ENCODE assay signal across 9 cellular contexts in the genomic region with DNA sequence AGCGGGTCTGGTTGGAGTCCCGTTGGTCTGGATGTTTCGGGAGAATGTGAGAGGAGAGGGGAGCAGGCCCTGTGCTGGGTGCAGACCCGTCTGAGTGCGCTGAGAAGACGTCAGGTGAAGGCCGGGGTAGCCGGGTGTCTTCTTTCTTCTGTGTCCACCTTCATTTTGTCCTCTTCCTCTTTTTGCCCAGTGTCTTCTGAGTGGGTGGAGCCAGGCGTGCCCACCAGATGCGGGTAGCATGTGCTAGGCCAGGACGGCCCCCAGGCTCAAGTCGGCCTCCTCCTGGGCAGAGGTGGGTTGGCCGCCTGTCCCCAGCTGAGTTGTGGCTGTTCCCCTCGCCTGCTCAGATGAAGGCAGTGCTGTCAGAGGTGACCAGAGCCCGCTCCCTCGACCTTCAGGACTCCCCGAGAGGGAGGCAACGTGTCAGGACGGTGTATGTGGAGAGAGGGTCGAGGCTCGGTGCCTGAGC. TPM values are rescaled to one million over a fixed set of nuclear protein-coding genes. Genes with fewer than 3 reads are reported as not detected.
DNase-seq lines count a peak whose midpoint lies in the region; ATAC-seq and TF ChIP-seq lines count a peak whose summit lies in the region.
"Had no signal": no experiment of that assay in that cellular context is flagged by ENCODE, and none has a peak within 500 bp of the region (broad histone marks: within the 10 kb centered on the region; RNA-seq: fewer than 3 reads in every experiment).

No MANE protein-coding gene starts in this region.

- peak overlapping the region; percentile 77 for H3K4me3 Mint-ChIP-seq in activated naive CD4-positive, alpha-beta T cell treated with anti-CD3 and anti-CD28 coated beads, Interleukin-2, amount 50 U/mL, for 24 hours
- H3K4me3 Mint-ChIP-seq in activated naive CD8-positive, alpha-beta T cell treated with anti-CD3 and anti-CD28 coated beads, Interleukin-2, amount 10 ng/mL, durations not matched to agents 7 days and 5 days = peak overlapping the region; percentile 27

- peaks cover 0 to 5% of the 10 kb centered on the region in 2 donors for H3K27me3 ChIP-seq in mucosa of rectum (ENCODE audit: control insufficient read depth in 2 of 2, insufficient read depth in 2 of 2, low read length in 2 of 2)
- H3K27me3 ChIP-seq in tibial nerve = no peaks in the 10 kb centered on the region

- WGBS in tibial nerve, 2 donors = 64 to 66% methylated on average over 21 of the region's 21 CpGs

- peaks cover 3% of the 10 kb centered on the region for H3K27me3 Mint-ChIP-seq in activated naive CD4-positive, alpha-beta T cell treated with anti-CD3 and anti-CD28 coated beads, Interleukin-2, amount 50 U/mL, for 24 hours
- H3K27me3 Mint-ChIP-seq in activated naive CD8-positive, alpha-beta T cell treated with anti-CD3 and anti-CD28 coated beads, Interleukin-2, amount 10 ng/mL, durations not matched to agents 7 days and 5 days = peaks cover 19% of the 10 kb centered on the region

- peak overlapping the region; percentile 41 for H3K27ac Mint-ChIP-seq in activated naive CD4-positive, alpha-beta T cell treated with anti-CD3 and anti-CD28 coated beads, Interleukin-2, amount 50 U/mL, for 24 hours
- peak overlapping the region; percentile 36 for H3K27ac Mint-ChIP-seq in activated naive CD8-positive, alpha-beta T cell treated with anti-CD3 and anti-CD28 coated beads, Interleukin-2, amount 10 ng/mL, durations not matched to agents 7 days and 5 days

- H3K36me3 Mint-ChIP-seq in activated naive CD4-positive, alpha-beta T cell treated with anti-CD3 and anti-CD28 coated beads, Interleukin-2, amount 50 U/mL, for 24 hours = no peaks in the 10 kb centered on the region
- no peaks in the 10 kb centered on the region for H3K36me3 Mint-ChIP-seq in activated naive CD8-positive, alpha-beta T cell treated with anti-CD3 and anti-CD28 coated beads, Interleukin-2, amount 10 ng/mL, durations not matched to agents 7 days and 5 days

- peaks cover 23% of the 10 kb centered on the region for H3K4me1 Mint-ChIP-seq in activated naive CD4-positive, alpha-beta T cell treated with anti-CD3 and anti-CD28 coated beads, Interleukin-2, amount 50 U/mL, for 24 hours
- H3K4me1 Mint-ChIP-seq in activated naive CD8-positive, alpha-beta T cell treated with anti-CD3 and anti-CD28 coated beads, Interleukin-2, amount 10 ng/mL, durations not matched to agents 7 days and 5 days = peaks cover 20% of the 10 kb centered on the region

- no peak for DNase-seq in activated naive CD4-positive, alpha-beta T cell (lab: John Stamatoyannopoulos, UW)
- DNase-seq in activated naive CD8-positive, alpha-beta T cell treated with anti-CD3 and anti-CD28 coated beads, Interleukin-2, amount 10 ng/mL, durations not matched to agents 7 days and 5 days = no peak
- no peak for DNase-seq in tibial nerve (ENCODE audit: low spot score in 2 of 2)
- no peak for DNase-seq in HPDE6-E6E7 (ENCODE audit: extremely low spot score)
- no peak for DNase-seq in NCI-H2196 treated with DMSO at 0.1 percent for 48 hours (lab: John Stamatoyannopoulos, UW; ENCODE audit: unreplicated experiment)
- DNase-seq: COR-L47 had no signal

- TF ChIP-seq CTCF in tibial nerve (IDR thresholded peaks at IDR 0.05) = no peak

- peaks cover 17 to 23% of the 10 kb centered on the region in 2 donors for H3K36me3 ChIP-seq in mucosa of rectum (ENCODE audit: control insufficient read depth in 2 of 2, insufficient read depth in 2 of 2, low read length in 2 of 2)
- H3K36me3 ChIP-seq in tibial nerve = peaks cover 0 to 35% (median 0%) of the 10 kb centered on the region in 3 donors

- peak overlapping the region in 1 of 2 donors; percentile 26 for H3K9ac ChIP-seq in mucosa of rectum (ENCODE audit: low read depth in 1 of 2, low read length in 2 of 2)

- peak overlapping the region; percentile 32 to 89 for H3K27ac ChIP-seq in mucosa of rectum (ENCODE audit: low read depth in 2 of 2, low read length in 2 of 2)
- H3K27ac ChIP-seq in tibial nerve = peak overlapping the region; percentile 44 to 97 (median 95)

- no peak for ATAC-seq in activated naive CD8-positive, alpha-beta T cell treated with anti-CD3 and anti-CD28 coated beads, Interleukin-2, amount 10 ng/mL, durations not matched to agents 7 days and 5 days (ENCODE audit: low read depth)
- no peak for ATAC-seq in GM21786 (IDR thresholded peaks at IDR 0.05; ENCODE audit: unreplicated experiment)

- no peak for TF ChIP-seq EP300 in tibial nerve (IDR thresholded peaks at IDR 0.05)

- H3K4me1 ChIP-seq in mucosa of rectum (ENCODE audit: control insufficient read depth in 2 of 2, insufficient read depth in 2 of 2, low read length in 2 of 2) = peaks cover 56% of the 10 kb centered on the region in 2 donors
- peaks cover 0 to 78% (median 66%) of the 10 kb centered on the region in 4 donors for H3K4me1 ChIP-seq in tibial nerve

- peak overlapping the region in 1 of 2 donors; percentile 67 for H3K4me3 ChIP-seq in mucosa of rectum (ENCODE audit: low read length in 2 of 2)
- peak overlapping the region in 2 of 4 donors; percentile 11 to 96 for H3K4me3 ChIP-seq in tibial nerve

- POLR2A ChIA-PET in activated naive CD8-positive, alpha-beta T cell treated with anti-CD3 and anti-CD28 coated beads, Interleukin-2, amount 10 ng/mL, durations not matched to agents 7 days and 5 days (lab: Charles Lee) = interaction anchor here (1.4 kb wide), 1 partner anchor 118 kb away, joined by 3 read pairs; no protein-coding TSS in a partner anchor

- no peaks in the 10 kb centered on the region for H3K9me3 Mint-ChIP-seq in activated naive CD4-positive, alpha-beta T cell treated with anti-CD3 and anti-CD28 coated beads, Interleukin-2, amount 50 U/mL, for 24 hours
- H3K9me3 Mint-ChIP-seq in activated naive CD8-positive, alpha-beta T cell treated with anti-CD3 and anti-CD28 coated beads, Interleukin-2, amount 10 ng/mL, durations not matched to agents 7 days and 5 days = no peaks in the 10 kb centered on the region

- no peak for TF ChIP-seq POLR2A in tibial nerve (IDR thresholded peaks at IDR 0.05)

- H3K9me3 ChIP-seq in mucosa of rectum (ENCODE audit: control insufficient read depth in 2 of 2, low read length in 2 of 2) = no peaks in the 10 kb centered on the region
- no peaks in the 10 kb centered on the region for H3K9me3 ChIP-seq in tibial nerve

RNA-seq across cellular contexts. Expression of a gene that starts 3.5 kb away (rescaled TPM):
- total RNA-seq in activated naive CD8-positive, alpha-beta T cell treated with anti-CD3 and anti-CD28 coated beads, Interleukin-2, amount 10 ng/mL, durations not matched to agents 7 days and 5 days = 10 to 100 TPM; 11.1 to 13.2 TPM
- 100 to 1,000 TPM; 112 to 162 (median 147) TPM for total RNA-seq in tibial nerve

Comparison
In these comparisons a context has a peak if more than half of its experiments do, and no peak if none do; other contexts are left out.
1. RNA of a gene that starts 3.5 kb away (total RNA-seq): 112 to 162 TPM in tibial nerve; 11.1 to 13.2 TPM in activated naive CD8-positive, alpha-beta T cell treated with anti-CD3 and anti-CD28 coated beads, Interleukin-2, amount 10 ng/mL, durations not matched to agents 7 days and 5 days; every median in the first group is over 4 times any median in the second.